1 cellular context compared by ENCODE assay signal in the genomic region with DNA sequence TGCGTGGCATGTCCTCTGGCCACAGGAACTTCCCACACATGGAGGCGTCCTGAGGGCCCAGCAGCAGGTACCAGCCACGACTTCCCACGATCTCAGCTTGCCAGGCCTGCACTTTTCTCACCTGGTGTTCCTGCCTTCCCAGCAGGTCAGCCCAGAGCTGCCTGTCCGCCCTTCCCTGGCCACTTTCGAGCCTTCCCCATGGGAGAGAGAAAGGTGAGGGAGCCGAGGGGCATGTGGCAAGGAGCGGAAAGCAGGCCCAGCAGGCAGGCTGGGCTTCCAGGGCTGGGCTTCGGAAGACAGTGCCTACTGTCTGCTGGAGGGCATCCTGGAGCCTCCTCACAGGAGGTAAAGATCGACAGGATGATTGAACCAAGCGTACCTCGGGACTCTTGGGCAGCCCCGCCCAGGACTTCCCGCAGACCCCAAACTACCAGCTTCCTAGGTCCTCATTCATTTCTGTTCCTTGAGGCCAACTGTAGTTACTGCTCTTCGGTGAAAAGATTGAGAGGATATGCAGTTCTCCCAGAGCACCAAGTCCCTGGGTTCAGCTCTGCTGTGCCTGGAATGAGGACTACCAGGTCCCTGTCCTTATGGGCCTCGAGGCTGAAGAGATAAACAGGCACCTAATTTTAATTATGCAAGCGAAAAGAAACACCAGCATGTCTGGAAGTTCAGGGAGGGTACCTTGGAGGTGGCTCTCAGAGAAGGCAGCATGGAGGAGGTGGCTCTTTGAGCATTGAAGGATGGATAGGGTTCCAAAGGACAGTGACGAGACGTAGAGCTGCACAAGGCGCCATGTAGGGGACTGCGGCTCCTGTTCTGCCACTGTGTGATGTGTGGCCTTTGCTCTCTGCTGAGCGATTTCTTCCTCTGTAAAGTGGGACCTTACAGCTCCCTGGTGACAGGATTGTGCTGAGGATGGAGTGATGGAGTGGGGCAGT.
A peak's percentile ranks its signal among the peaks of the same experiment; 100 is the strongest.
TF ChIP-seq lines count a peak whose summit lies in the region.

No MANE protein-coding gene starts in this region.

TF ChIP-seq in H1, 55 proteins besides CTCF, POLR2A, EP300 and RAD21:
- TF ChIP-seq, protein P1, sequence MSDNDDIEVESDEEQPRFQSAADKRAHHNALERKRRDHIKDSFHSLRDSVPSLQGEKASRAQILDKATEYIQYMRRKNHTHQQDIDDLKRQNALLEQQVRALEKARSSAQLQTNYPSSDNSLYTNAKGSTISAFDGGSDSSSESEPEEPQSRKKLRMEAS (IDR thresholded peaks at IDR 0.05): 0 out of 2 replicates have a peak, but pooled peaks have one; percentile 32
- no peak for TF ChIP-seq SP4 (IDR thresholded peaks at IDR 0.05; ENCODE audit: low read length)
